In the genomic region with DNA sequence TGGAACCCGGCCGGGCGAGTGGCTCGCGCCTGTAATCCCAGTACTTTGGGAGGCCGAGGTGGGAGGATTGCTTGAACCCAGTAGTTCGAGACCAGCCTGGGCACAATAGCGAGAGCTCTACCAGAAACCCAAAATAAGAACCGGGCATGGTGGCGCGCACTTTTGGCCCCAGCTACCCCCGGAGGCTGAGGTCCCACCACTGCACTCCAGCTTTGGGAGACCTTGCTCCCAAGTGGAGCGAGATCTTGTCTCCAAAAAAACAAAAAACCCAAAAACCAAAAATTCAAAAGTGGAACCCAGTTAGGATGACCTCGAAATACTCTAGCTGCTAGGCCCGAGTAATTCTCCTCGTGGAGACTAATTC, we compare ENCODE assay signal across 8 cellular contexts. TPM values are rescaled to one million over a fixed set of nuclear protein-coding genes. Genes with fewer than 3 reads are reported as not detected.
DNase-seq lines count a peak whose midpoint lies in the region; ATAC-seq and TF ChIP-seq lines count a peak whose summit lies in the region.

No MANE protein-coding gene starts in this region.

- H3K36me3 Mint-ChIP-seq in activated CD8-positive, alpha-beta T cell treated with anti-CD3 and anti-CD28 coated beads for 36 hours (ENCODE audit: low read depth) = peaks cover 20% of the 10 kb centered on the region
- peaks cover 23% of the 10 kb centered on the region for H3K36me3 Mint-ChIP-seq in stimulated activated memory B cell treated with anti-CD40 and anti-IgM and Interleukin-4, amounts not matched to agents 10 μg/mL and 1 μg/mL and 100 μg/mL, for 72 hours

- DNase-seq in DMS 273 (lab: John Stamatoyannopoulos, UW; ENCODE audit: unreplicated experiment) = peak; percentile 35
- no peak for DNase-seq in DMS 273 treated with DMSO at 0.1 percent for 48 hours (lab: John Stamatoyannopoulos, UW)
- DNase-seq in activated CD8-positive, alpha-beta T cell treated with anti-CD3 and anti-CD28 coated beads for 36 hours = no peak
- DNase-seq in NCI-H1417 treated with DMSO at 0.1 percent for 48 hours (lab: John Stamatoyannopoulos, UW) = no peak
- no peak for DNase-seq in putamen (ENCODE audit: low spot score)

- no peaks in the 10 kb centered on the region for H3K9me3 Mint-ChIP-seq in activated CD8-positive, alpha-beta T cell treated with anti-CD3 and anti-CD28 coated beads for 36 hours
- no peaks in the 10 kb centered on the region for H3K9me3 Mint-ChIP-seq in stimulated activated memory B cell treated with anti-CD40 and anti-IgM and Interleukin-4, amounts not matched to agents 10 μg/mL and 1 μg/mL and 100 μg/mL, for 72 hours

- POLR2A ChIA-PET in activated CD8-positive, alpha-beta T cell treated with anti-CD3 and anti-CD28 coated beads for 36 hours (lab: Charles Lee) = interaction anchor here (1.1 to 4.4 kb wide), 3 partner anchors 16 to 25 kb away, joined by 3 to 30 read pairs (median 5); a partner anchor contains a TSS

- peaks cover 26% of the 10 kb centered on the region for H3K4me1 Mint-ChIP-seq in activated CD8-positive, alpha-beta T cell treated with anti-CD3 and anti-CD28 coated beads for 36 hours (ENCODE audit: low read depth)
- H3K4me1 Mint-ChIP-seq in stimulated activated memory B cell treated with anti-CD40 and anti-IgM and Interleukin-4, amounts not matched to agents 10 μg/mL and 1 μg/mL and 100 μg/mL, for 72 hours = peaks cover 38% of the 10 kb centered on the region

- H3K4me3 Mint-ChIP-seq in activated CD8-positive, alpha-beta T cell treated with anti-CD3 and anti-CD28 coated beads for 36 hours = peak overlapping the region; percentile 83
- H3K4me3 Mint-ChIP-seq in stimulated activated memory B cell treated with anti-CD40 and anti-IgM and Interleukin-4, amounts not matched to agents 10 μg/mL and 1 μg/mL and 100 μg/mL, for 72 hours = peak overlapping the region; percentile 89

- no peak for TF ChIP-seq CTCF in activated CD8-positive, alpha-beta T cell treated with anti-CD3 and anti-CD28 coated beads for 36 hours (IDR thresholded peaks at IDR 0.05)

- ATAC-seq in activated CD8-positive, alpha-beta T cell treated with anti-CD3 and anti-CD28 coated beads for 36 hours = no peak
- no peak for ATAC-seq in stimulated activated memory B cell treated with anti-CD40 and anti-IgM and Interleukin-4, amounts not matched to agents 10 μg/mL and 1 μg/mL and 100 μg/mL, for 72 hours
- no peak for ATAC-seq in GM21390 (IDR thresholded peaks at IDR 0.05; ENCODE audit: unreplicated experiment)

- H3K27me3 Mint-ChIP-seq in activated CD8-positive, alpha-beta T cell treated with anti-CD3 and anti-CD28 coated beads for 36 hours = no peaks in the 10 kb centered on the region
- no peaks in the 10 kb centered on the region for H3K27me3 Mint-ChIP-seq in stimulated activated memory B cell treated with anti-CD40 and anti-IgM and Interleukin-4, amounts not matched to agents 10 μg/mL and 1 μg/mL and 100 μg/mL, for 72 hours

- H3K27ac Mint-ChIP-seq in activated CD8-positive, alpha-beta T cell treated with anti-CD3 and anti-CD28 coated beads for 36 hours = peak overlapping the region; percentile 84
- peak overlapping the region; percentile 94 for H3K27ac Mint-ChIP-seq in stimulated activated memory B cell treated with anti-CD40 and anti-IgM and Interleukin-4, amounts not matched to agents 10 μg/mL and 1 μg/mL and 100 μg/mL, for 72 hours

- CTCF ChIA-PET in activated CD8-positive, alpha-beta T cell treated with anti-CD3 and anti-CD28 coated beads for 36 hours (lab: Charles Lee) = interaction anchor here (0.6 to 1.2 kb wide), 5 partner anchors 29 to 148 kb away, joined by 3 to 4 read pairs (median 3); a partner anchor contains a TSS

- peak overlapping the region; percentile 82 for H3K4me3 ChIP-seq in iPS-11a (ENCODE audit: low read depth, low read length)

- intact Hi-C loops in activated CD8-positive, alpha-beta T cell treated with anti-CD3 and anti-CD28 coated beads for 36 hours (cut with micrococcal nuclease) = no loop called here

RNA-seq across cellular contexts. Expression of a gene that starts 0.8 kb away (rescaled TPM):
- 10 to 100 TPM; 57.3 to 59.7 TPM for total RNA-seq in activated CD8-positive, alpha-beta T cell treated with anti-CD3 and anti-CD28 coated beads for 36 hours

RNA-seq across cellular contexts. Expression of a gene that starts 20.4 kb away (rescaled TPM):
- 10 to 100 TPM; 78.9 to 83.2 TPM for total RNA-seq in activated CD8-positive, alpha-beta T cell treated with anti-CD3 and anti-CD28 coated beads for 36 hours

RNA-seq across cellular contexts. Expression of a gene that starts 26.5 kb away (rescaled TPM):
- not detected for total RNA-seq in activated CD8-positive, alpha-beta T cell treated with anti-CD3 and anti-CD28 coated beads for 36 hours

RNA-seq across cellular contexts. Expression of a gene that starts 55.5 kb away (rescaled TPM):
- total RNA-seq in activated CD8-positive, alpha-beta T cell treated with anti-CD3 and anti-CD28 coated beads for 36 hours = 1 to 10 TPM; 9.9 TPM
